In genomic region chr13:28707629-28708427, GRCh38 we compare ENCODE assay signal across 9 cellular contexts. TPM values are rescaled to one million over a fixed set of nuclear protein-coding genes. Genes with fewer than 3 reads are reported as not detected.
DNase-seq lines count a peak whose midpoint lies in the region; ATAC-seq and TF ChIP-seq lines count a peak whose summit lies in the region.
"Had no signal": no experiment of that assay in that cellular context is flagged by ENCODE, and none has a peak within 500 bp of the region (broad histone marks: within the 10 kb centered on the region; RNA-seq: fewer than 3 reads in every experiment).

No MANE protein-coding gene starts in this region.

- no peak for TF ChIP-seq CTCF in GM13976 (IDR thresholded peaks at IDR 0.05; ENCODE audit: borderline replicate concordance, control extremely low read depth, extremely low read depth, insufficient read depth, missing control alignments)
- no peak for TF ChIP-seq CTCF in gastrocnemius medialis (IDR thresholded peaks at IDR 0.05 in 4 of 5, conservative IDR thresholded peaks at IDR 0.05 in 1 of 5)
- no peak for TF ChIP-seq CTCF in suprapubic skin (IDR thresholded peaks at IDR 0.05)
- no peak for TF ChIP-seq CTCF in tibial artery (IDR thresholded peaks at IDR 0.05)

- intact Hi-C loops in gastrocnemius medialis (cut with DNase I; ENCODE audit: low total_unique reads): no loop called here
- intact Hi-C loops in tibial artery (cut with DNase I; ENCODE audit: low total_unique reads): no loop called here

- H3K9me3 ChIP-seq in gastrocnemius medialis (no peaks in the 10 kb centered on the region), suprapubic skin (no peaks in the 10 kb centered on the region), tibial artery (no peaks in the 10 kb centered on the region)
- H3K9me3 ChIP-seq: lower lobe of right lung had no signal

- TF ChIP-seq EP300 in suprapubic skin (IDR thresholded peaks at IDR 0.05): no peak

- in situ Hi-C loops in GM13976 (cut with MboI; ENCODE audit: low sequenced_read_pairs, unreplicated experiment): no loop called here
- in situ Hi-C loops in gastrocnemius medialis (cut with MboI; ENCODE audit: low sequenced_read_pairs in 4 of 4): loop anchor here in 1 of 4 donors (25.0 kb wide), 1 partner anchor 571 kb away; the partner anchor contains the start of gene PAN3

- H3K36me3 ChIP-seq in gastrocnemius medialis (peaks cover 0 to 36% of the 10 kb centered on the region in 2 donors), suprapubic skin (peaks cover 8% of the 10 kb centered on the region), tibial artery (peaks cover 6 to 34% (median 6%) of the 10 kb centered on the region in 3 donors)

- H3K4me3 ChIP-seq in gastrocnemius medialis (no peak overlapping the region), suprapubic skin (no peak overlapping the region), tibial artery (no peak overlapping the region)
- H3K4me3 ChIP-seq: lower lobe of right lung had no signal

- H3K4me1 ChIP-seq in gastrocnemius medialis (peaks cover 0 to 24% of the 10 kb centered on the region in 2 donors), suprapubic skin (peaks cover 9% of the 10 kb centered on the region), tibial artery (no peaks in the 10 kb centered on the region)

- peak; percentile 95 for ATAC-seq in GM21526 (IDR thresholded peaks at IDR 0.05; ENCODE audit: low FRiP score, unreplicated experiment)
- peak; percentile 88 for ATAC-seq in HG03575 (IDR thresholded peaks at IDR 0.05; ENCODE audit: extremely low read depth, insufficient number of reproducible peaks, low FRiP score, unreplicated experiment)
- ATAC-seq in gastrocnemius medialis: peak; percentile 87 to 88

- H3K27ac ChIP-seq in angular gyrus (ENCODE audit: low read depth, low read length) (peak overlapping the region; percentile 49), gastrocnemius medialis (peak overlapping the region in 3 of 4 donors; percentile 28 to 78 (median 45)), suprapubic skin (no peak overlapping the region), tibial artery (no peak overlapping the region)
- H3K27ac ChIP-seq: lower lobe of right lung had no signal

- H3K27me3 ChIP-seq in gastrocnemius medialis (no peaks in the 10 kb centered on the region), suprapubic skin (no peaks in the 10 kb centered on the region), tibial artery (no peaks in the 10 kb centered on the region)

- DNase-seq in GM13976 (ENCODE audit: low spot score): peak; percentile 49
- peak in 1 of 2 donors; percentile 31 for DNase-seq in gastrocnemius medialis
- no peak for DNase-seq in NCI-H510A treated with DMSO at 0.1 percent for 48 hours (lab: John Stamatoyannopoulos, UW)
- DNase-seq in suprapubic skin (ENCODE audit: low spot score in 2 of 2): no peak
- DNase-seq in tibial artery: no peak
- DNase-seq: lower lobe of right lung had no signal

- 72% methylated on average over 5 of the region's 5 CpGs for WGBS in suprapubic skin

- no peak for TF ChIP-seq POLR2A in gastrocnemius medialis (IDR thresholded peaks at IDR 0.05)
- no peak for TF ChIP-seq POLR2A in suprapubic skin (IDR thresholded peaks at IDR 0.05)

RNA-seq across cellular contexts. Expression of gene SLC46A3, which starts 10.9 kb away (rescaled TPM):
- total RNA-seq in gastrocnemius medialis (10 to 100 TPM in 2 of 4 donors, 1 to 10 TPM in 2; 6.9 to 18.0 (median 9.8) TPM), suprapubic skin (10 to 100 TPM in 2 of 4 donors, 1 to 10 TPM in 2; 5.3 to 13.8 (median 9.6) TPM)

RNA-seq across cellular contexts. Expression of gene POMP, which starts 48.9 kb away (rescaled TPM):
- total RNA-seq in gastrocnemius medialis (100 to 1,000 TPM; 162 to 188 (median 176) TPM), suprapubic skin (10 to 100 TPM; 24.1 to 48.7 (median 35.5) TPM)

Comparison
In these comparisons a context has a peak if more than half of its experiments do, and no peak if none do; other contexts are left out.
1. H3K27ac ChIP-seq: peak in angular gyrus (single experiment) and gastrocnemius medialis (3 of 4); none in suprapubic skin (single experiment) and tibial artery (0 of 2).
2. Peak in every context shown above with its lines, with median percentiles within 50 percentile points of each other: ATAC-seq.